Comparison of ENCODE assay signal across 24 cellular contexts in the genomic region with DNA sequence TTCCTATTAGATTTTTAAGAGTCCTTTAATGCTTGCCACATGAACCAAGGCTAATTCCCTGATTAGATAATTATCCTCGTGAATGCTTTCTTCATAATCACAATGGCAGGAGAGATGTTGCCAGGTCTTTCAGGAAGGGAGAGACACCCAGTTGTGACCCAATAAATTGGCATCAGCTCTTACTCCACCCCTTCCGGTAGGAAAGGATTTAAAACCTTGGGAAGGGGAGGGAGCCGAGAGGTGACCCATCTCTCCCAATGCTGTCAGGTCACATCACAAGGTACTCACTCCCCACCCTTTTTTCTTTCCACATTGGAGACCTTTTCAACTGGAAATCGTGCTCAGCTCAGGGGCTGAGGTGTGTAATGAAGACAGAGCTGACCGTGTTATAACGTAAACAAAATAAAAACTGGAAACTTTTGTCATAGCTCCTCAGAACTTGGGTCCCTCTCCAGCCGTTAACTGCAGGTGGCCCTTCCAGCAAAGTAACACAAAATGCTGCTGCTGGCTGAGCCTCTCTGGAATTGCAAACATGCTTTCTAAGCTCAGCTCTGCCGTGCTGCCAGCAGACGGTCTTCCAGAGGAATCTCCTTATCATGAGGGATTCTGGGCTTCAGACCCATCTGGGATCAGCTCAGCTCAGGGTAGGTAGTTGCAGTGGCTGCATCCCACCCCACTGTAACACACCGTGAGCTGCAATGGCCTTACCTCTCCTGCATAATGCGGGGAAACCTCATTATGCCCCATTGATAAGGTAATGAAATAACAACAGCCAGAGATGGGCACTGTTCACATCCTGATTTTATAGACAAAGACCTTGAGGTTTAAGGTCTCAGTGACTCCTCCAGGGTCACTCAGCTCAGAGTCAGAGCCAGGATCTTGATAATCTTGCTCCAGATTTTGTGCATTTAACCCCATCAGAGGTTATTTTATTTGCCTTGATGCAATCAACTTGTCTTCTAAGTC. TPM values are rescaled to one million over a fixed set of nuclear protein-coding genes. Genes with fewer than 3 reads are reported as not detected.
DNase-seq lines count a peak whose midpoint lies in the region; ATAC-seq, FAIRE-seq and TF ChIP-seq lines count a peak whose summit lies in the region.
"Had no signal": no experiment of that assay in that cellular context is flagged by ENCODE, and none has a peak within 500 bp of the region (broad histone marks: within the 10 kb centered on the region; RNA-seq: fewer than 3 reads in every experiment).

No MANE protein-coding gene starts in this region.

- H2BK120ac ChIP-seq in H1 (replicated peaks; ENCODE audit: low read depth, low read length) = peak overlapping the region; percentile 89

- no peak for ATAC-seq in GM18861 (IDR thresholded peaks at IDR 0.05; ENCODE audit: unreplicated experiment)
- no peak for ATAC-seq in sciatic nerve
- ATAC-seq: body of pancreas, right lobe of liver had no signal

- H4K5ac ChIP-seq in H1 (ENCODE audit: insufficient read length, low read depth, low read length) = peak overlapping the region; percentile 26

- peaks cover 2% of the 10 kb centered on the region for H3K27me3 Mint-ChIP-seq in neural progenitor cell (ENCODE audit: insufficient read depth, low read depth)
- H3K27me3 Mint-ChIP-seq in Caco-2 (ENCODE audit: insufficient read depth, unreplicated experiment) = peaks cover 15% of the 10 kb centered on the region

- H3K18ac ChIP-seq in H1 (ENCODE audit: extremely low read depth, low read length) = peak overlapping the region; percentile 28; the same call in 1 of the 2 replicates

- H2BK12ac ChIP-seq in H1 (ENCODE audit: low read depth, low read length) = peak overlapping the region; percentile 78

- no peak overlapping the region for H4K8ac ChIP-seq in H1 (ENCODE audit: extremely low read depth, insufficient read depth, low read length)

- H4K91ac ChIP-seq in H1 (replicated peaks; ENCODE audit: insufficient read length, low read length) = peak overlapping the region; percentile 81

- H3K4me3 Mint-ChIP-seq in neural progenitor cell = no peak overlapping the region
- H3K4me3 Mint-ChIP-seq in Caco-2 (ENCODE audit: unreplicated experiment) = no peak overlapping the region
- H3K4me3 Mint-ChIP-seq: activated CD4-positive, alpha-beta memory T cell treated with anti-CD3 and anti-CD28 coated beads for 36 hours; activated naive CD4-positive, alpha-beta T cell treated with anti-CD3 and anti-CD28 coated beads, Interleukin-2, amount 50 U/mL, for 24 hours; activated T-cell treated with anti-CD3 and anti-CD28 coated beads, Interleukin-2, amount 50 U/mL, for 24 hours had no signal

- H3K4me1 Mint-ChIP-seq in neural progenitor cell (peaks cover 19% of the 10 kb centered on the region), Caco-2 (ENCODE audit: low read depth, unreplicated experiment) (no peaks in the 10 kb centered on the region)
- H3K4me1 Mint-ChIP-seq: activated naive CD4-positive, alpha-beta T cell treated with anti-CD3 and anti-CD28 coated beads, Interleukin-2, amount 50 U/mL, for 24 hours had no signal

- H3K79me1 ChIP-seq in H1 (ENCODE audit: low read depth, low read length) = no peaks in the 10 kb centered on the region

- H4K20me1 ChIP-seq in H1 (replicated peaks in 1 of 2; ENCODE audit: control insufficient read depth in 1 of 2, insufficient read depth in 2 of 2, low read length in 2 of 2) (no peaks in the 10 kb centered on the region), neural progenitor cell (ENCODE audit: low read depth) (no peaks in the 10 kb centered on the region)

- no peak for TF ChIP-seq RAD21 in H1 (IDR thresholded peaks at IDR 0.05 in 1 of 2, conservative IDR thresholded peaks at IDR 0.05 in 1 of 2; ENCODE audit: low read depth in 2 of 2, low read length in 2 of 2)

- H3K27ac ChIP-seq in HUES48 (ENCODE audit: low read depth, low read length) (peak overlapping the region; percentile 43), H1 (ENCODE audit: low read depth, low read length) (no peak overlapping the region), neural progenitor cell (no peak overlapping the region)
- H3K27ac ChIP-seq: body of pancreas, epithelial cell of prostate, neutrophil had no signal

- H2AFZ ChIP-seq in H1 (ENCODE audit: low read length) = peak overlapping the region; percentile 95
- H2AFZ ChIP-seq in neural progenitor cell (replicated peaks) = peak overlapping the region; percentile 74

- H3K9me3 ChIP-seq in BE2C (no peaks in the 10 kb centered on the region), HUES48 (ENCODE audit: control insufficient read depth, insufficient read depth, low read length) (no peaks in the 10 kb centered on the region), H1 (ENCODE audit: insufficient read depth in 2 of 2, low read depth in 1 of 2, low read length in 1 of 2) (no peaks in the 10 kb centered on the region), neural progenitor cell (ENCODE audit: low read depth) (no peaks in the 10 kb centered on the region), Caco-2 (no peaks in the 10 kb centered on the region)
- H3K9me3 ChIP-seq: body of pancreas, neutrophil, right lobe of liver, stomach had no signal

- H3K9me3 Mint-ChIP-seq in neural progenitor cell (peaks cover 3% of the 10 kb centered on the region), Caco-2 (ENCODE audit: unreplicated experiment) (no peaks in the 10 kb centered on the region)
- H3K9me3 Mint-ChIP-seq: activated CD4-positive, alpha-beta memory T cell treated with anti-CD3 and anti-CD28 coated beads for 36 hours; activated naive CD4-positive, alpha-beta T cell treated with anti-CD3 and anti-CD28 coated beads, Interleukin-2, amount 50 U/mL, for 24 hours had no signal

- peak overlapping the region; percentile 48 to 70 for H3K4me2 ChIP-seq in H1 (ENCODE audit: insufficient read depth in 1 of 2, low read depth in 2 of 2, low read length in 2 of 2)
- H3K4me2 ChIP-seq in neural progenitor cell = peak overlapping the region; percentile 51

- H3K4me1 ChIP-seq in BE2C (peaks cover 21% of the 10 kb centered on the region), HUES48 (ENCODE audit: control insufficient read depth, insufficient read depth, low read length) (peaks cover 15% of the 10 kb centered on the region), H1 (replicated peaks in 1 of 4; ENCODE audit: control insufficient read depth in 3 of 4, insufficient read depth in 4 of 4, low read length in 3 of 4) (peaks cover 3 to 9% (median 4%) of the 10 kb centered on the region in 4 experiments; a peak in 5 of 7 replicates), neural progenitor cell (peaks cover 25% of the 10 kb centered on the region), Caco-2 (no peaks in the 10 kb centered on the region)
- H3K4me1 ChIP-seq: body of pancreas had no signal

- no peaks in the 10 kb centered on the region for H3K23me2 ChIP-seq in H1 (ENCODE audit: low read depth, low read length)

- TF ChIP-seq CTCF in BE2C (IDR thresholded peaks at IDR 0.05; ENCODE audit: low read depth, low read length) (no peak), H1 (IDR thresholded peaks at IDR 0.05; ENCODE audit: control extremely low read depth in 1 of 3, insufficient read depth in 1 of 3, low read depth in 1 of 3, low read length in 3 of 3) (no peak), neural progenitor cell (IDR thresholded peaks at IDR 0.05) (no peak), Caco-2 (IDR thresholded peaks at IDR 0.05; ENCODE audit: insufficient read depth in 1 of 2, low read depth in 1 of 2, low read length in 1 of 2, severe bottlenecking in 1 of 2, unreplicated experiment in 1 of 2) (no peak)

- H2BK15ac ChIP-seq in H1 (ENCODE audit: low read length) = no peak overlapping the region

- H3K36me3 Mint-ChIP-seq in neural progenitor cell (no peaks in the 10 kb centered on the region), Caco-2 (ENCODE audit: insufficient read depth, unreplicated experiment) (no peaks in the 10 kb centered on the region)
- H3K36me3 Mint-ChIP-seq: activated CD4-positive, alpha-beta memory T cell treated with anti-CD3 and anti-CD28 coated beads for 36 hours; activated naive CD4-positive, alpha-beta T cell treated with anti-CD3 and anti-CD28 coated beads, Interleukin-2, amount 50 U/mL, for 24 hours had no signal

- no TSS peak for BruUV-seq in Caco-2 (replicated peaks; lab: Mats Ljungman, UMichigan)

- TF ChIP-seq EP300 in H1 (IDR thresholded peaks at IDR 0.05; ENCODE audit: borderline replicate concordance in 1 of 2, low read depth in 2 of 2, low read length in 2 of 2) = no peak

- H3K4ac ChIP-seq in H1 (replicated peaks; ENCODE audit: insufficient read length, low read depth, low read length) = no peak overlapping the region

- CTCF ChIA-PET in H1 (lab: Charles Lee; ENCODE audit: partially characterized antibody) = interaction anchor here (0.8 to 2.3 kb wide), 12 partner anchors 9 to 183 kb away, joined by 3 to 24 read pairs (median 3); no protein-coding TSS in a partner anchor
- CTCF ChIA-PET in Caco-2 (lab: Charles Lee) = no interaction called here

- 57% methylated on average over 11 of the region's 11 CpGs; no CpG with 5 or more reads in 1 of the 2 experiments for WGBS in H1 (ENCODE audit: extremely low coverage in 1 of 2, insufficient coverage in 1 of 2, insufficient read length in 1 of 2, insufficient replicate concordance in 2 of 2, low coverage in 1 of 2, low lambda C conversion rate in 2 of 2, missing lambda C conversion rate in 1 of 2), 2 experiments

- H3K56ac ChIP-seq in H1 (replicated peaks; ENCODE audit: insufficient read length, low read depth, low read length) = no peak overlapping the region

- no peak overlapping the region for H3K9ac ChIP-seq in HUES48 (ENCODE audit: low read depth, low read length)
- H3K9ac ChIP-seq in H1 (replicated peaks in 1 of 4; ENCODE audit: extremely low read depth in 1 of 4, low read depth in 3 of 4, low read length in 3 of 4) = no peak overlapping the region
- no peak overlapping the region for H3K9ac ChIP-seq in neural progenitor cell

- no peak overlapping the region for H2AK5ac ChIP-seq in H1 (ENCODE audit: low read depth, low read length)

- no peaks in the 10 kb centered on the region for H3K79me2 ChIP-seq in H1 (ENCODE audit: control insufficient read depth in 1 of 2, insufficient read depth in 2 of 2, low read length in 2 of 2)
- no peaks in the 10 kb centered on the region for H3K79me2 ChIP-seq in neural progenitor cell (ENCODE audit: low read depth)

- TF ChIP-seq POLR2A in H1 (IDR thresholded peaks at IDR 0.05; ENCODE audit: control extremely low read depth in 1 of 2, low read depth in 2 of 2, low read length in 2 of 2) = no peak

- H2BK20ac ChIP-seq in H1 (ENCODE audit: low read length) = 0 out of 2 replicates have a peak overlapping the region, but pooled peaks have one; percentile 23

- peaks cover 13% of the 10 kb centered on the region for H3F3A ChIP-seq in neural progenitor cell (ENCODE audit: low read depth)

- H2BK5ac ChIP-seq in H1 (ENCODE audit: low read depth, low read length) = peak overlapping the region; percentile 22; the same call in 1 of the 2 replicates

- H3K36me3 ChIP-seq in BE2C (no peaks in the 10 kb centered on the region), HUES48 (ENCODE audit: control insufficient read depth, insufficient read depth, low read length) (no peaks in the 10 kb centered on the region), H1 (ENCODE audit: control insufficient read depth in 2 of 4, insufficient read depth in 4 of 4, low read length in 3 of 4) (no peaks in the 10 kb centered on the region), neural progenitor cell (no peaks in the 10 kb centered on the region), Caco-2 (ENCODE audit: control insufficient read depth, insufficient read depth, low read length) (no peaks in the 10 kb centered on the region)
- H3K36me3 ChIP-seq: neutrophil, right lobe of liver, stomach had no signal

- DNase-seq in BE2C (peak; percentile 34), H1 (ENCODE audit: low read depth in 1 of 2, low spot score in 2 of 2) (peak in 1 of 2 experiments; percentile 48), neural progenitor cell (ENCODE audit: low spot score) (peak; percentile 55), sciatic nerve (ENCODE audit: low spot score) (no peak), Caco-2 (no peak), frontal cortex (ENCODE audit: low spot score in 2 of 2) (no peak)
- DNase-seq: activated CD4-positive, alpha-beta memory T cell treated with anti-CD3 and anti-CD28 coated beads for 36 hours; activated T-cell treated with anti-CD3 and anti-CD28 coated beads, Interleukin-2, amount 50 U/mL, for 24 hours; body of pancreas; cortex of kidney; NCI-H2107; NCI-H748 treated with DMSO at 0.1 percent for 48 hours; right lobe of liver; RPMI8226; stimulated activated CD4-positive, alpha-beta T cell treated with anti-CD3 and anti-CD28 coated beads, Interleukin-1b, Interleukin-23, amount 100 ng/mL, for 48 hours; stomach had no signal

- H3K14ac ChIP-seq in H1 (ENCODE audit: insufficient read length) = no peak overlapping the region

- POLR2A ChIA-PET in H1 (lab: Charles Lee; ENCODE audit: partially characterized antibody) = interaction anchor here (1.4 kb wide), 1 partner anchor 16 kb away, joined by 4 read pairs; no protein-coding TSS in a partner anchor
- POLR2A ChIA-PET in Caco-2 (lab: Charles Lee) = no interaction called here

- intact Hi-C loops in sciatic nerve (cut with DNase I) (no loop called here), Caco-2 (cut with micrococcal nuclease; ENCODE audit: unreplicated experiment) (no loop called here)

- H3K27ac Mint-ChIP-seq in neural progenitor cell = no peak overlapping the region
- H3K27ac Mint-ChIP-seq in Caco-2 (ENCODE audit: unreplicated experiment) = no peak overlapping the region
- H3K27ac Mint-ChIP-seq: activated CD4-positive, alpha-beta memory T cell treated with anti-CD3 and anti-CD28 coated beads for 36 hours; activated naive CD4-positive, alpha-beta T cell treated with anti-CD3 and anti-CD28 coated beads, Interleukin-2, amount 50 U/mL, for 24 hours; activated T-cell treated with anti-CD3 and anti-CD28 coated beads, Interleukin-2, amount 50 U/mL, for 24 hours had no signal

- H3K4me3 ChIP-seq in BE2C (ENCODE audit: low read depth, low read length) (peak overlapping the region; percentile 34), HUES48 (ENCODE audit: low read depth, low read length) (no peak overlapping the region), H1 (ENCODE audit: extremely low read depth in 1 of 4, insufficient read depth in 2 of 4, low read depth in 3 of 4, low read length in 4 of 4) (peak overlapping the region in 1 of 4 experiments; percentile 5; a peak in 1 of 8 replicates), neural progenitor cell (no peak overlapping the region), Caco-2 (ENCODE audit: low read depth, low read length) (no peak overlapping the region)
- H3K4me3 ChIP-seq: body of pancreas, right lobe of liver, stomach had no signal

- FAIRE-seq in H1 (lab: Jason Lieb, UNC) (peak; percentile 13), frontal cortex (lab: Jason Lieb, UNC) (no peak)
- FAIRE-seq: G401.6 had no signal

- H3K27me3 ChIP-seq in BE2C = no peaks in the 10 kb centered on the region
- no peaks in the 10 kb centered on the region for H3K27me3 ChIP-seq in HUES48 (ENCODE audit: control insufficient read depth, insufficient read depth, low read length)
- H3K27me3 ChIP-seq in H1 (replicated peaks in 1 of 4; ENCODE audit: control insufficient read depth in 3 of 4, extremely low read depth in 1 of 4, insufficient read depth in 3 of 4, low read length in 3 of 4) = no peaks in the 10 kb centered on the region
- H3K27me3 ChIP-seq in neural progenitor cell = no peaks in the 10 kb centered on the region
- no peaks in the 10 kb centered on the region for H3K27me3 ChIP-seq in Caco-2 (replicated peaks; ENCODE audit: control insufficient read depth, insufficient read depth, low read length)
- H3K27me3 ChIP-seq: body of pancreas, neutrophil, right lobe of liver, stomach had no signal

- H3K23ac ChIP-seq in H1 (ENCODE audit: insufficient read length) = no peak overlapping the region

RNA-seq across cellular contexts. Expression of gene TMEM100, which starts 15.6 kb away (rescaled TPM):
- polyA plus RNA-seq in BE2C (2012; ENCODE audit: insufficient read depth, insufficient read length, low read depth) = 8.4 TPM
- total RNA-seq in H1 (2021; fragmentation: NEBNext Ultra II Directional; extraction: Animal tissue kit (Norgen Biotek cat#: 25700)) = 0.48 and 1.1 TPM in 2 replicates
- polyA plus RNA-seq in H1 (2011; rRNA removed) = 0.25 and 0.36 TPM in 2 replicates
- 0.23 TPM for polyA plus RNA-seq in H1 (2011; cell fraction: cytosol; rRNA removed)
- polyA plus RNA-seq in H1 (2011; cell fraction: nucleus; rRNA removed) = 0.19 TPM
- 0.31 to 1.1 TPM (median 0.55 TPM) in 4 replicates for polyA plus RNA-seq in H1 (2012, experiment 1 of 2)
- 0.09 TPM for polyA plus RNA-seq in H1 (2012, experiment 2 of 2)
- 0.47 TPM for polyA plus RNA-seq in H1 (2013, experiment 1 of 2)
- 0.55 TPM for polyA plus RNA-seq in H1 (2013, experiment 2 of 2)
- polyA minus RNA-seq in H1 (2011; rRNA and poly(A)+ RNA removed) = 0.56 and 1.1 TPM in 2 replicates
- polyA minus RNA-seq in H1 (2011; cell fraction: cytosol; rRNA and poly(A)+ RNA removed) = not detected
- 1.4 TPM for polyA minus RNA-seq in H1 (2011; cell fraction: nucleus; rRNA and poly(A)+ RNA removed)
- total RNA-seq in neural progenitor cell (ENCODE audit: low replicate concordance) = 0.59 and 1.2 TPM in 2 replicates
- 13.5 TPM for total RNA-seq in sciatic nerve
- total RNA-seq in Caco-2 (2022) = not detected in 2 replicates
- 3.3 TPM for total RNA-seq in frontal cortex
- total RNA-seq: activated CD4-positive, alpha-beta memory T cell treated with anti-CD3 and anti-CD28 coated beads for 36 hours; kidney epithelial cell; mononuclear cell had no signal

RNA-seq across cellular contexts. Expression of gene PCTP, which starts 43.8 kb away (rescaled TPM):
- polyA plus RNA-seq in BE2C (2012; ENCODE audit: insufficient read depth, insufficient read length, low read depth) = 24.6 TPM
- 12.5 and 14.6 TPM in 2 replicates for total RNA-seq in H1 (2021; fragmentation: NEBNext Ultra II Directional; extraction: Animal tissue kit (Norgen Biotek cat#: 25700))
- polyA plus RNA-seq in H1 (2011; rRNA removed) = 11.2 and 14.1 TPM in 2 replicates
- polyA plus RNA-seq in H1 (2011; cell fraction: cytosol; rRNA removed) = 16.4 TPM
- 6.6 TPM for polyA plus RNA-seq in H1 (2011; cell fraction: nucleus; rRNA removed)
- 12.1 to 14.9 TPM (median 13.5 TPM) in 4 replicates for polyA plus RNA-seq in H1 (2012, experiment 1 of 2)
- 4.3 TPM for polyA plus RNA-seq in H1 (2012, experiment 2 of 2)
- polyA plus RNA-seq in H1 (2013, experiment 1 of 2) = 9.5 TPM
- 10.3 TPM for polyA plus RNA-seq in H1 (2013, experiment 2 of 2)
- polyA minus RNA-seq in H1 (2011; rRNA and poly(A)+ RNA removed) = 13.9 and 16.4 TPM in 2 replicates
- polyA minus RNA-seq in H1 (2011; cell fraction: cytosol; rRNA and poly(A)+ RNA removed) = 8.1 TPM
- polyA minus RNA-seq in H1 (2011; cell fraction: nucleus; rRNA and poly(A)+ RNA removed) = 11.6 TPM
- total RNA-seq in neural progenitor cell (ENCODE audit: low replicate concordance) = 26.5 and 30.4 TPM in 2 replicates
- 20.3 TPM for total RNA-seq in sciatic nerve
- 15.7 and 16.7 TPM in 2 replicates for total RNA-seq in Caco-2 (2022)
- 4.9 TPM for total RNA-seq in frontal cortex

Comparison
In these comparisons a context has a peak if more than half of its experiments do, and no peak if none do; other contexts are left out.
1. DNase-seq: peak in BE2C (single experiment) and neural progenitor cell (single experiment); none in sciatic nerve (single experiment), Caco-2 (0 of 2) and frontal cortex (0 of 2).